Comparison of ENCODE assay signal across 18 cellular contexts in genomic region chr2:120278901-120279300, GRCh38.
"Had no signal": no experiment of that assay in that cellular context is flagged by ENCODE, and none has a peak within 500 bp of the region (broad histone marks: within the 10 kb centered on the region; RNA-seq: fewer than 3 reads in every experiment).

No MANE protein-coding gene starts in this region.

- DNase-seq: activated CD4-positive, alpha-beta T cell treated with anti-CD3 and anti-CD28 coated beads for 4 hours; activated CD4-positive, alpha-beta T cell treated with anti-CD3 and anti-CD28 coated beads, Interleukin-2, amount 50 U/mL, for 48 hours; activated CD4-positive, CD25-positive, alpha-beta regulatory T cell; activated CD8-positive, alpha-beta memory T cell treated with anti-CD3 and anti-CD28 coated beads, Interleukin-2, amount 50 U/mL, for 48 hours; activated effector memory CD4-positive, alpha-beta T cell treated with Interleukin-2 at 50 U/mL for 16 hours; activated naive CD4-positive, alpha-beta T cell treated with anti-CD3 and anti-CD28 coated beads for 36 hours; activated naive CD8-positive, alpha-beta T cell treated with anti-CD3 and anti-CD28 coated beads, Interleukin-2, amount 10 ng/mL, durations not matched to agents 7 days and 5 days; activated T-cell treated with anti-CD3 and anti-CD28 coated beads, Interleukin-2, amount 50 U/mL, for 4 hours; amniotic stem cell; kidney glomerular epithelial cell; left ventricle myocardium superior; spleen; stimulated activated CD4-positive, alpha-beta T cell treated with anti-CD3 and anti-CD28 coated beads, Interleukin-4, amount 100 ng/mL, for 24 hours; stimulated activated naive CD8-positive, alpha-beta T cell treated with anti-CD3 and anti-CD28 coated beads, Interleukin-15, Interleukin-2, amounts not matched to agents 100 U/mL and 50 U/mL, for 24 hours; T1000 had no signal

- H3K27ac ChIP-seq: coronary artery, right atrium auricular region, tibial nerve had no signal

- H3K4me1 ChIP-seq: right atrium auricular region, tibial nerve had no signal

- H3K27me3 ChIP-seq: right atrium auricular region, spleen, tibial nerve had no signal

- ATAC-seq: activated T-cell treated with anti-CD3 and anti-CD28 coated beads, Interleukin-2, amount 50 U/mL, for 4 hours; left ventricle myocardium superior; stimulated activated naive CD8-positive, alpha-beta T cell treated with anti-CD3 and anti-CD28 coated beads, Interleukin-15, Interleukin-2, amounts not matched to agents 100 U/mL and 50 U/mL, for 24 hours had no signal

- H3K4me3 ChIP-seq: coronary artery, right atrium auricular region, spleen, tibial nerve had no signal

- H3K9me3 ChIP-seq: right atrium auricular region, tibial nerve had no signal
